In the genomic region with DNA sequence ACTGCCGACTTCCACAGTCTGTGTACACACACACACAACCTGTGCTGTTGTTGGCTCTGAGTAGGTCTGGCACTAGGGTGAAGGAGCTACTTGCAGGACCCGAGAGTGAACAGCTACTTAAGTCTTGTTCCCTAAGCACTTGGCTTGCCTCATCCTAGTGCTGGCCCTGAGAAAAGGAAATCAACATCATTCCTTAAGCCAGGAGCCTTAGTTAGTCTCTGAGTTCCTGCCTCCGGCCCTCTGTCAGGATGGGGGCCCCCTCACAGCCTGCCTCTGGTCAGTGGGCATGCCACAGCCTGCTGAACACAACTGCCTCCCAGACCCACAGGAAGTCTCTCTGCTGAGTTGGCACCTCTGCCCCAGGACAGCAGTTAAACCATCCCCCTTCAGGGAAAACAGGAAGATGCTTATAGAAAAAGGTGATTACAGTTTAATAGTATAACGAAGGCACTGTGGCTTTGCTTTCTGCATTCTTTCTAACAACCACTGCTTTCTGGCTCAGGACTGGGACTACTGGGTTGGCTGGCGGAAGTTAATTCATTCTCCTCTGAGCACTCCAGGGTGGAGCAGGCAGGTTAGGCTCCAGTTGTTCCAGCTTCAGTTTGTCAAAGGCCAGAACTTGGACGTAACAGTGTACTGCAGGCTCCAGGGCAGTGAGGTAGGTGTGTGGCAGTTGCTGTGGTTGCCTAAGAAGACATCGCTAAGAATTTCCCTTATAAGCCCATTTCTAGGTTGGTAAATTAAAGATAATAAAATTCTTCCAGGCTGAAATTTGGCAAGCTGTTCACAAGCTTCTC, we compare ENCODE assay signal across 12 cellular contexts. TPM values are rescaled to one million over a fixed set of nuclear protein-coding genes. Genes with fewer than 3 reads are reported as not detected.
DNase-seq lines count a peak whose midpoint lies in the region; ATAC-seq, FAIRE-seq and TF ChIP-seq lines count a peak whose summit lies in the region.
"Had no signal": no experiment of that assay in that cellular context is flagged by ENCODE, and none has a peak within 500 bp of the region (broad histone marks: within the 10 kb centered on the region; RNA-seq: fewer than 3 reads in every experiment).

No MANE protein-coding gene starts in this region.

- intact Hi-C loops in colonic mucosa (cut with DNase I) (no loop called here), kidney (cut with DNase I) (no loop called here)

- no peaks in the 10 kb centered on the region for H3K27me3 Mint-ChIP-seq in chondrocyte (ENCODE audit: low read depth)
- peaks cover 57% of the 10 kb centered on the region for H3K27me3 Mint-ChIP-seq in activated CD4-positive, alpha-beta memory T cell treated with anti-CD3 and anti-CD28 coated beads, Interleukin-2, amount 10 ng/mL, durations not matched to agents 7 days and 5 days

- no peak for TF ChIP-seq EP300 in upper lobe of left lung (IDR thresholded peaks at IDR 0.05)

- H3K36me3 ChIP-seq in Loucy (ENCODE audit: insufficient read depth, low read length) (no peaks in the 10 kb centered on the region), muscle layer of colon (ENCODE audit: insufficient read depth, low read length) (peaks cover 30% of the 10 kb centered on the region), upper lobe of left lung (no peaks in the 10 kb centered on the region), colonic mucosa (no peaks in the 10 kb centered on the region), kidney (ENCODE audit: control insufficient read depth in 1 of 2, insufficient read depth in 2 of 2, low read length in 2 of 2) (no peaks in the 10 kb centered on the region)

- POLR2A ChIA-PET in activated CD4-positive, alpha-beta memory T cell treated with anti-CD3 and anti-CD28 coated beads, Interleukin-2, amount 10 ng/mL, durations not matched to agents 7 days and 5 days (lab: Charles Lee): no interaction called here

- H3K27ac Mint-ChIP-seq in chondrocyte (ENCODE audit: unreplicated experiment): peak overlapping the region; percentile 92
- H3K27ac Mint-ChIP-seq in activated CD4-positive, alpha-beta memory T cell treated with anti-CD3 and anti-CD28 coated beads, Interleukin-2, amount 10 ng/mL, durations not matched to agents 7 days and 5 days: no peak overlapping the region
- H3K27ac Mint-ChIP-seq: naive thymus-derived CD4-positive, alpha-beta T cell had no signal

- H3K9ac ChIP-seq in Loucy (ENCODE audit: low read depth, low read length, poor library complexity, severe bottlenecking): peak overlapping the region; percentile 66
- H3K9ac ChIP-seq in muscle layer of colon (ENCODE audit: low read length): peak overlapping the region; percentile 88
- peak overlapping the region in 1 of 2 donors; percentile 42 for H3K9ac ChIP-seq in colonic mucosa (ENCODE audit: low read depth in 2 of 2, low read length in 2 of 2)
- no peak overlapping the region for H3K9ac ChIP-seq in kidney (ENCODE audit: low read length in 2 of 2)

- no peaks in the 10 kb centered on the region for H3K9me3 Mint-ChIP-seq in chondrocyte (ENCODE audit: low read depth)
- no peaks in the 10 kb centered on the region for H3K9me3 Mint-ChIP-seq in activated CD4-positive, alpha-beta memory T cell treated with anti-CD3 and anti-CD28 coated beads, Interleukin-2, amount 10 ng/mL, durations not matched to agents 7 days and 5 days
- H3K9me3 Mint-ChIP-seq: naive thymus-derived CD4-positive, alpha-beta T cell had no signal

- FAIRE-seq in kidney (lab: Jason Lieb, UNC): no peak

- H3K27ac ChIP-seq in muscle layer of colon (ENCODE audit: low read depth, low read length) (peak overlapping the region; percentile 82), upper lobe of left lung (peak overlapping the region in 3 of 4 donors; percentile 7 to 76 (median 63)), colonic mucosa (no peak overlapping the region), kidney (ENCODE audit: low read depth in 2 of 2, low read length in 2 of 2) (no peak overlapping the region)

- H3K9me2 ChIP-seq in Loucy (replicated peaks; ENCODE audit: low read depth, low read length): no peaks in the 10 kb centered on the region

- WGBS in upper lobe of left lung, 2 donors: 41 to 46% methylated on average over 5 to 7 of the region's 7 CpGs

- H3K36me3 Mint-ChIP-seq in chondrocyte (ENCODE audit: low read depth): peaks cover 10% of the 10 kb centered on the region
- no peaks in the 10 kb centered on the region for H3K36me3 Mint-ChIP-seq in activated CD4-positive, alpha-beta memory T cell treated with anti-CD3 and anti-CD28 coated beads, Interleukin-2, amount 10 ng/mL, durations not matched to agents 7 days and 5 days (ENCODE audit: low read depth)

- no peaks in the 10 kb centered on the region for H3K27me3 ChIP-seq in Loucy (ENCODE audit: insufficient read depth, low read length, poor library complexity, severe bottlenecking)
- no peaks in the 10 kb centered on the region for H3K27me3 ChIP-seq in muscle layer of colon (ENCODE audit: control insufficient read depth in 1 of 2, insufficient read depth in 2 of 2, low read length in 2 of 2)
- H3K27me3 ChIP-seq in upper lobe of left lung: peaks cover 0 to 5% (median 0%) of the 10 kb centered on the region in 4 donors
- H3K27me3 ChIP-seq in colonic mucosa: peaks cover 13% of the 10 kb centered on the region

- H3K4me3 Mint-ChIP-seq in chondrocyte (ENCODE audit: unreplicated experiment): peak overlapping the region; percentile 45
- no peak overlapping the region for H3K4me3 Mint-ChIP-seq in activated CD4-positive, alpha-beta memory T cell treated with anti-CD3 and anti-CD28 coated beads, Interleukin-2, amount 10 ng/mL, durations not matched to agents 7 days and 5 days

- no peaks in the 10 kb centered on the region for H3K9me3 ChIP-seq in Loucy (ENCODE audit: insufficient read depth, low read depth, low read length)
- no peaks in the 10 kb centered on the region for H3K9me3 ChIP-seq in muscle layer of colon (ENCODE audit: low read length)
- H3K9me3 ChIP-seq in upper lobe of left lung: no peaks in the 10 kb centered on the region
- H3K9me3 ChIP-seq in colonic mucosa: no peaks in the 10 kb centered on the region
- H3K9me3 ChIP-seq in kidney (ENCODE audit: control insufficient read depth in 1 of 2, low read length in 2 of 2): no peaks in the 10 kb centered on the region

- TF ChIP-seq POLR2A in upper lobe of left lung (IDR thresholded peaks at IDR 0.05): no peak

- no peaks in the 10 kb centered on the region for H3F3A ChIP-seq in Loucy (ENCODE audit: low read depth)

- no peaks in the 10 kb centered on the region for H3K79me2 ChIP-seq in Loucy (ENCODE audit: insufficient read depth, low read length)

- H4K20me1 ChIP-seq in Loucy (ENCODE audit: insufficient read depth, low read length, poor library complexity, severe bottlenecking): no peaks in the 10 kb centered on the region

- H3K4me1 Mint-ChIP-seq in chondrocyte (ENCODE audit: low read depth): peaks cover 83% of the 10 kb centered on the region
- H3K4me1 Mint-ChIP-seq in activated CD4-positive, alpha-beta memory T cell treated with anti-CD3 and anti-CD28 coated beads, Interleukin-2, amount 10 ng/mL, durations not matched to agents 7 days and 5 days: peaks cover 22% of the 10 kb centered on the region

- CTCF ChIA-PET in activated CD4-positive, alpha-beta memory T cell treated with anti-CD3 and anti-CD28 coated beads, Interleukin-2, amount 10 ng/mL, durations not matched to agents 7 days and 5 days (lab: Charles Lee): interaction anchor here (1.2 kb wide), 1 partner anchor 67 kb away, joined by 3 read pairs; no protein-coding TSS in a partner anchor

- peak in 1 of 2 donors; percentile 54 for ATAC-seq in upper lobe of left lung (ENCODE audit: low FRiP score in 2 of 2)
- ATAC-seq: activated CD4-positive, CD25-positive, alpha-beta regulatory T cell treated with anti-CD3 and anti-CD28 coated beads, Interleukin-2, amount 50 U/mL, for 24 hours; naive thymus-derived CD4-positive, alpha-beta T cell had no signal

- peaks cover 44% of the 10 kb centered on the region for H3K4me1 ChIP-seq in Loucy (ENCODE audit: insufficient read depth, low read length, poor library complexity, severe bottlenecking)
- H3K4me1 ChIP-seq in muscle layer of colon (ENCODE audit: insufficient read depth, low read length): peaks cover 78% of the 10 kb centered on the region
- H3K4me1 ChIP-seq in upper lobe of left lung: peaks cover 13 to 39% (median 27%) of the 10 kb centered on the region in 4 donors
- H3K4me1 ChIP-seq in colonic mucosa: no peaks in the 10 kb centered on the region
- H3K4me1 ChIP-seq in kidney (ENCODE audit: control insufficient read depth in 1 of 2, insufficient read depth in 1 of 2, low read depth in 1 of 2, low read length in 2 of 2): peaks cover 5 to 13% of the 10 kb centered on the region in 2 donors

- no peak for TF ChIP-seq CTCF in Loucy (conservative IDR thresholded peaks at IDR 0.05; ENCODE audit: low read length)
- TF ChIP-seq CTCF in chondrocyte (IDR thresholded peaks at IDR 0.05): no peak
- no peak for TF ChIP-seq CTCF in upper lobe of left lung (IDR thresholded peaks at IDR 0.05)
- TF ChIP-seq CTCF in colonic mucosa (IDR thresholded peaks at IDR 0.05): no peak
- TF ChIP-seq CTCF in kidney (IDR thresholded peaks at IDR 0.05; ENCODE audit: borderline replicate concordance, extremely low read depth, insufficient read depth): no peak

- DNase-seq in chondrocyte (ENCODE audit: low spot score) (no peak), upper lobe of left lung (peak; percentile 11 to 32), colonic mucosa (no peak), kidney (no peak), pons (ENCODE audit: low spot score) (no peak)
- no peak for DNase-seq in activated CD4-positive, alpha-beta memory T cell treated with anti-CD3 and anti-CD28 coated beads, Interleukin-2, amount 10 ng/mL, durations not matched to agents 7 days and 5 days
- DNase-seq: naive thymus-derived CD4-positive, alpha-beta T cell; NCI-H2171 treated with DMSO at 0.1 percent for 48 hours; stimulated activated CD4-positive, alpha-beta T cell treated with anti-CD3 and anti-CD28 coated beads, Interleukin-4, amount 100 ng/mL, for 1 hour had no signal

- H3K4me3 ChIP-seq in Loucy (ENCODE audit: low read length, poor library complexity, severe bottlenecking): peak overlapping the region; percentile 59
- H3K4me3 ChIP-seq in muscle layer of colon (ENCODE audit: low read depth in 1 of 2, low read length in 2 of 2): peak overlapping the region; percentile 87 to 89
- peak overlapping the region in 3 of 4 donors; percentile 38 to 57 (median 51) for H3K4me3 ChIP-seq in upper lobe of left lung
- H3K4me3 ChIP-seq in colonic mucosa: no peak overlapping the region
- no peak overlapping the region for H3K4me3 ChIP-seq in kidney (ENCODE audit: low read length in 2 of 2)

- peak overlapping the region; percentile 25; the same call in 1 of the 2 replicates for H2AFZ ChIP-seq in Loucy (ENCODE audit: low read length)

- peak overlapping the region; percentile 70 for H3K4me2 ChIP-seq in Loucy (ENCODE audit: low read depth, low read length, poor library complexity, severe bottlenecking)

RNA-seq across cellular contexts. Expression of a gene that starts 2.8 kb away (rescaled TPM):
- total RNA-seq in chondrocyte: 76.7 to 92.6 TPM (median 77.5 TPM) in 3 replicates
- total RNA-seq in upper lobe of left lung: 10 to 100 TPM; 26.5 to 50.1 (median 46.5) TPM
- 1 to 10 TPM; 2.3 to 7.0 TPM for total RNA-seq in colonic mucosa
- total RNA-seq in activated CD4-positive, alpha-beta memory T cell treated with anti-CD3 and anti-CD28 coated beads, Interleukin-2, amount 10 ng/mL, durations not matched to agents 7 days and 5 days: under 1 TPM in 1 of 2 experiments, not detected in 1; 0.05 TPM
- 7.1 TPM for total RNA-seq in kidney
- 1.5 TPM for polyA plus RNA-seq in kidney (ENCODE audit: insufficient read depth, low read depth, low replicate concordance)
- polyA plus RNA-seq: naive thymus-derived CD4-positive, alpha-beta T cell had no signal

Comparison
In these comparisons a context has a peak if more than half of its experiments do, and no peak if none do; other contexts are left out.
1. H3K4me3 ChIP-seq: peak in Loucy (single experiment), muscle layer of colon (2 of 2) and upper lobe of left lung (3 of 4); none in colonic mucosa (single experiment) and kidney (0 of 2).
2. H3K9ac ChIP-seq: peak in Loucy (single experiment) and muscle layer of colon (single experiment); none in kidney (0 of 2).
3. DNase-seq: peak in upper lobe of left lung (2 of 2); none in chondrocyte (single experiment), colonic mucosa (single experiment), activated CD4-positive, alpha-beta memory T cell treated with anti-CD3 and anti-CD28 coated beads, Interleukin-2, amount 10 ng/mL, durations not matched to agents 7 days and 5 days (single experiment), kidney (single experiment) and pons (single experiment).
4. H3K27ac ChIP-seq: peak in muscle layer of colon (single experiment) and upper lobe of left lung (3 of 4); none in colonic mucosa (single experiment) and kidney (0 of 2).